In the genomic region with DNA sequence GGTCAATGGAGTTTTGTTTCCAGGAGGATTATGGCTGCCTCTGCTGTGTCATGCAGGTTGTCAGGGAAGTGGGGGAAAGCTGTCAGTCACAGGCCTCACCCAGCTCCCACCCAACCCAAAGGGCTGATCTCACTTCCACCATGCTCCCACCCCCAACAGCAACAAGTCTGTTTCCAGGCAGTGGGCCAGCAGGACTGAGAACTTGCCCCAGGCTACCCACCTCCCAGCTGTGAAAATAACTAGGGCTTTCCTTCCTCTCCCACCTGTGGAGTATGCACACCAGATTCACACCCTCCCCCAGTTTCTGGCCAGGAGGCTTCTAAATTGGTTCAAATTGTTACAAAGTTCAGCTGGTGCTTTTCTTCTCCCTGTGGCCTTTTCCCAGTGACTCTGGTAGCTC, we compare ENCODE assay signal across 21 cellular contexts.
A peak's percentile ranks its signal among the peaks of the same experiment; 100 is the strongest.
DNase-seq lines count a peak whose midpoint lies in the region; ATAC-seq and TF ChIP-seq lines count a peak whose summit lies in the region.
"Had no signal": no experiment of that assay in that cellular context is flagged by ENCODE, and none has a peak within 500 bp of the region (broad histone marks: within the 10 kb centered on the region; RNA-seq: fewer than 3 reads in every experiment).

No MANE protein-coding gene starts in this region.

- BruUV-seq in MCF 10A (replicated peaks; lab: Mats Ljungman, UMichigan) = no TSS peak

- peaks cover 16% of the 10 kb centered on the region for H3K4me1 Mint-ChIP-seq in MCF 10A (ENCODE audit: insufficient read depth, unreplicated experiment)
- H3K4me1 Mint-ChIP-seq: activated naive CD8-positive, alpha-beta T cell treated with anti-CD3 and anti-CD28 coated beads, Interleukin-2, amount 50 U/mL, for 24 hours; CD4-positive, alpha-beta memory T cell; IgD-negative memory B cell; stimulated activated naive CD8-positive, alpha-beta T cell treated with anti-CD3 and anti-CD28 coated beads, Interleukin-15, amount 100 ng/mL, for 72 hours had no signal

- no peaks in the 10 kb centered on the region for H3K27me3 Mint-ChIP-seq in MCF 10A (ENCODE audit: insufficient read depth, unreplicated experiment)
- H3K27me3 Mint-ChIP-seq: activated naive CD8-positive, alpha-beta T cell treated with anti-CD3 and anti-CD28 coated beads, Interleukin-2, amount 50 U/mL, for 24 hours; CD4-positive, alpha-beta memory T cell; stimulated activated naive CD8-positive, alpha-beta T cell treated with anti-CD3 and anti-CD28 coated beads, Interleukin-15, amount 100 ng/mL, for 72 hours had no signal

- H3K9me3 ChIP-seq in breast epithelium (peaks cover 0 to 3% of the 10 kb centered on the region in 2 donors), NT2/D1 (ENCODE audit: insufficient read depth, low read length) (peaks cover 6% of the 10 kb centered on the region)
- H3K9me3 ChIP-seq: sigmoid colon had no signal

- no peaks in the 10 kb centered on the region for H3K36me3 Mint-ChIP-seq in MCF 10A (ENCODE audit: insufficient read depth, unreplicated experiment)
- H3K36me3 Mint-ChIP-seq: IgD-negative memory B cell had no signal

- no peak for TF ChIP-seq CTCF in MCF 10A (IDR thresholded peaks at IDR 0.05; ENCODE audit: unreplicated experiment)
- no peak for TF ChIP-seq CTCF in breast epithelium (IDR thresholded peaks at IDR 0.05)
- TF ChIP-seq CTCF in choroid plexus epithelial cell (conservative IDR thresholded peaks at IDR 0.05; ENCODE audit: low read depth, low read length) = no peak

- no peak overlapping the region for H3K4me3 ChIP-seq in breast epithelium
- no peak overlapping the region for H3K4me3 ChIP-seq in NT2/D1 (ENCODE audit: insufficient read length, low read depth)
- H3K4me3 ChIP-seq in choroid plexus epithelial cell (ENCODE audit: low read depth, low read length) = no peak overlapping the region
- H3K4me3 ChIP-seq: cardiac muscle cell, sigmoid colon had no signal

- H3K27ac ChIP-seq in breast epithelium = no peak overlapping the region
- H3K27ac ChIP-seq: cardiac muscle cell, HL-60, sigmoid colon had no signal

- DNase-seq in MCF 10A (ENCODE audit: unreplicated experiment) (peak; percentile 72), breast epithelium (ENCODE audit: low spot score in 2 of 2) (no peak), NT2/D1 (ENCODE audit: low read depth, low spot score) (peak; percentile 35), choroid plexus epithelial cell (ENCODE audit: low read depth) (peak; percentile 20), ecto neural progenitor cell (ENCODE audit: low spot score) (no peak), NCI-H1436 (lab: John Stamatoyannopoulos, UW) (no peak)
- DNase-seq: activated CD8-positive, alpha-beta T cell treated with anti-CD3 and anti-CD28 coated beads, Interleukin-2, amount 10 ng/mL, durations not matched to agents 7 days and 5 days; activated naive CD8-positive, alpha-beta T cell treated with anti-CD3 and anti-CD28 coated beads, Interleukin-2, amount 50 U/mL, for 24 hours; activated T-cell treated with anti-CD3 and anti-CD28 coated beads, Interleukin-2, amount 50 U/mL, for 72 hours; CD4-positive, alpha-beta memory T cell; HCEC 1CT; SHP77 treated with DMSO at 0.1 percent for 48 hours; sigmoid colon; stimulated activated CD4-positive, alpha-beta T cell treated with anti-CD3 and anti-CD28 coated beads, Interleukin-2, amount 100 ng/mL, for 24 hours; stimulated activated naive CD8-positive, alpha-beta T cell treated with anti-CD3 and anti-CD28 coated beads, Interleukin-15, amount 100 ng/mL, for 72 hours; trophoblast cell had no signal

- H3K9me3 Mint-ChIP-seq in MCF 10A (ENCODE audit: unreplicated experiment) = no peaks in the 10 kb centered on the region
- H3K9me3 Mint-ChIP-seq: activated naive CD8-positive, alpha-beta T cell treated with anti-CD3 and anti-CD28 coated beads, Interleukin-2, amount 50 U/mL, for 24 hours had no signal

- ATAC-seq in HG02981 (IDR thresholded peaks at IDR 0.05; ENCODE audit: unreplicated experiment) (no peak), GM19324 (IDR thresholded peaks at IDR 0.05; ENCODE audit: low FRiP score, unreplicated experiment) (no peak)
- ATAC-seq: activated CD8-positive, alpha-beta T cell treated with anti-CD3 and anti-CD28 coated beads, Interleukin-2, amount 10 ng/mL, durations not matched to agents 7 days and 5 days; activated naive CD8-positive, alpha-beta T cell treated with anti-CD3 and anti-CD28 coated beads, Interleukin-2, amount 50 U/mL, for 24 hours; activated T-cell treated with anti-CD3 and anti-CD28 coated beads, Interleukin-2, amount 50 U/mL, for 72 hours; stimulated activated naive CD8-positive, alpha-beta T cell treated with anti-CD3 and anti-CD28 coated beads, Interleukin-15, amount 100 ng/mL, for 72 hours had no signal

- no peak overlapping the region for H3K9ac ChIP-seq in NT2/D1 (ENCODE audit: insufficient read length, low read depth)

- H3K27me3 ChIP-seq in breast epithelium (no peaks in the 10 kb centered on the region), NT2/D1 (ENCODE audit: insufficient read depth, insufficient read length) (no peaks in the 10 kb centered on the region)
- H3K27me3 ChIP-seq: cardiac muscle cell, sigmoid colon had no signal

- H3K36me3 ChIP-seq in breast epithelium = no peaks in the 10 kb centered on the region
- no peaks in the 10 kb centered on the region for H3K36me3 ChIP-seq in NT2/D1 (ENCODE audit: insufficient read depth, insufficient read length, low read length)
- H3K36me3 ChIP-seq: cardiac muscle cell, sigmoid colon had no signal

- no peak overlapping the region for H3K27ac Mint-ChIP-seq in MCF 10A (ENCODE audit: low read depth, unreplicated experiment)
- H3K27ac Mint-ChIP-seq: activated CD8-positive, alpha-beta T cell treated with anti-CD3 and anti-CD28 coated beads, Interleukin-2, amount 10 ng/mL, durations not matched to agents 7 days and 5 days; activated naive CD8-positive, alpha-beta T cell treated with anti-CD3 and anti-CD28 coated beads, Interleukin-2, amount 50 U/mL, for 24 hours; activated T-cell treated with anti-CD3 and anti-CD28 coated beads, Interleukin-2, amount 50 U/mL, for 72 hours; IgD-negative memory B cell had no signal

- TF ChIP-seq POLR2A in breast epithelium (IDR thresholded peaks at IDR 0.05) = no peak

- CTCF ChIA-PET in MCF 10A (lab: Yijun Ruan, JAX) = interaction anchor here (0.6 to 1.1 kb wide), 5 partner anchors 9 to 680 kb away, joined by 3 to 4 read pairs (median 3); no protein-coding TSS in a partner anchor

- H3K4me3 Mint-ChIP-seq in MCF 10A (ENCODE audit: unreplicated experiment) = no peak overlapping the region
- H3K4me3 Mint-ChIP-seq: activated CD8-positive, alpha-beta T cell treated with anti-CD3 and anti-CD28 coated beads, Interleukin-2, amount 10 ng/mL, durations not matched to agents 7 days and 5 days; activated naive CD8-positive, alpha-beta T cell treated with anti-CD3 and anti-CD28 coated beads, Interleukin-2, amount 50 U/mL, for 24 hours; activated T-cell treated with anti-CD3 and anti-CD28 coated beads, Interleukin-2, amount 50 U/mL, for 72 hours; IgD-negative memory B cell; stimulated activated naive CD8-positive, alpha-beta T cell treated with anti-CD3 and anti-CD28 coated beads, Interleukin-15, amount 100 ng/mL, for 72 hours had no signal

- POLR2A ChIA-PET in MCF 10A (lab: Yijun Ruan, JAX) = no interaction called here

- intact Hi-C loops in MCF 10A (cut with micrococcal nuclease) = no loop called here
- intact Hi-C loops in breast epithelium (cut with DNase I; ENCODE audit: low total_unique reads) = no loop called here

- H3K4me1 ChIP-seq in breast epithelium (no peaks in the 10 kb centered on the region), NT2/D1 (ENCODE audit: insufficient read depth, insufficient read length) (no peaks in the 10 kb centered on the region)
- H3K4me1 ChIP-seq: sigmoid colon had no signal

Comparison
In these comparisons a context has a peak if more than half of its experiments do, and no peak if none do; other contexts are left out.
1. DNase-seq: peak in MCF 10A (single experiment), NT2/D1 (single experiment) and choroid plexus epithelial cell (single experiment); none in breast epithelium (0 of 2), ecto neural progenitor cell (single experiment) and NCI-H1436 (single experiment).